In the genomic region with DNA sequence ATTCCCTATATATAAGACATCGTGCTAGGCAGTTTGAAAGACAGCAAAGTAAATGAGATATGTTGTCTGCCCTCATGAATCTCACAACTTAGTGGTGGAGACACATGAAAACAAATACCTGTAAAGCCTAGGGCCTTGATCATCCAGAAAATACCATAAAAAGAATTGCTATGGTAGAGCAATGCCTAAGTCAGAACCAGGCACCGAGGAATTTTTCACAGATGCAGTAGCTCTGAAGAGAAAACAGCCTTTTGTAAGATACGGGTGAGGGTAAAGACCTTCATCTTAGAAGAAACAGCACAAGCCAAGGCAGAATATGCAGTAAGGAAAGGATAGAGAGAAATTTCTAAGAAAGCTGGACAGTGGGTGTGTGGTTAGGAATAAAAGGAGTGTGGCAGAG, we compare ENCODE assay signal across 24 cellular contexts. TPM values are rescaled to one million over a fixed set of nuclear protein-coding genes. Genes with fewer than 3 reads are reported as not detected.
"Had no signal": no experiment of that assay in that cellular context is flagged by ENCODE, and none has a peak within 500 bp of the region (broad histone marks: within the 10 kb centered on the region; RNA-seq: fewer than 3 reads in every experiment).

No MANE protein-coding gene starts in this region.

- H3K36me3 Mint-ChIP-seq: activated naive CD8-positive, alpha-beta T cell treated with anti-CD3 and anti-CD28 coated beads for 36 hours; naive B cell had no signal

- H3K4me3 Mint-ChIP-seq: activated naive CD8-positive, alpha-beta T cell treated with anti-CD3 and anti-CD28 coated beads for 36 hours; activated T-helper 1 cell treated with anti-CD3 and anti-CD28 coated beads, Interleukin-12 subunit alpha, Interleukin-12 subunit beta, Interleukin-2, Interleukin-4 antibody, amounts not matched to agents 30 ng/mL and 10 ng/mL and 1 ng/mL, durations not matched to agents 14 hours and 24 hours and 36 hours; endodermal cell; naive B cell had no signal

- H3K4me3 ChIP-seq: body of pancreas, colonic mucosa, pancreas, SJSA1, upper lobe of left lung had no signal

- DNase-seq: activated CD4-positive, alpha-beta T cell treated with anti-CD3 and anti-CD28 coated beads, Interleukin-2, amount 50 U/mL, for 4 hours; activated naive CD4-positive, alpha-beta T cell; activated naive CD8-positive, alpha-beta T cell treated with anti-CD3 and anti-CD28 coated beads for 36 hours; activated T-cell treated with anti-CD3 and anti-CD28 coated beads for 4 hours; caudate nucleus; endodermal cell; foreskin keratinocyte; naive B cell; pancreas; stimulated activated CD4-positive, alpha-beta T cell treated with anti-CD3 and anti-CD28 coated beads, Interleukin-12 subunit alpha, Interleukin-12 subunit beta, amount 100 ng/mL, for 4 hours; stimulated activated CD4-positive, alpha-beta T cell treated with anti-CD3 and anti-CD28 coated beads, Interleukin-1b, Interleukin-23, amount 100 ng/mL, for 48 hours; stimulated activated naive CD4-positive, alpha-beta T cell treated with Interleukin-2 at 50 U/mL for 16 hours; SW 1271; upper lobe of left lung had no signal

- H3K27me3 ChIP-seq: body of pancreas, colonic mucosa, foreskin keratinocyte, pancreas, SJSA1, upper lobe of left lung had no signal

- H3K27ac Mint-ChIP-seq: activated naive CD8-positive, alpha-beta T cell treated with anti-CD3 and anti-CD28 coated beads for 36 hours; activated T-helper 1 cell treated with anti-CD3 and anti-CD28 coated beads, Interleukin-12 subunit alpha, Interleukin-12 subunit beta, Interleukin-2, Interleukin-4 antibody, amounts not matched to agents 30 ng/mL and 10 ng/mL and 1 ng/mL, durations not matched to agents 14 hours and 24 hours and 36 hours; endodermal cell; naive B cell had no signal

- ATAC-seq: foreskin keratinocyte had no signal

- H3K4me1 ChIP-seq: body of pancreas, colonic mucosa, pancreas had no signal

- H3K9me3 Mint-ChIP-seq: activated naive CD8-positive, alpha-beta T cell treated with anti-CD3 and anti-CD28 coated beads for 36 hours; activated T-helper 1 cell treated with anti-CD3 and anti-CD28 coated beads, Interleukin-12 subunit alpha, Interleukin-12 subunit beta, Interleukin-2, Interleukin-4 antibody, amounts not matched to agents 30 ng/mL and 10 ng/mL and 1 ng/mL, durations not matched to agents 14 hours and 24 hours and 36 hours; endodermal cell had no signal

- H3K9me3 ChIP-seq: body of pancreas, colonic mucosa, pancreas, SJSA1, upper lobe of left lung had no signal

- H3K27ac ChIP-seq: body of pancreas, colonic mucosa, epithelial cell of prostate, foreskin keratinocyte, pancreas, SJSA1, upper lobe of left lung had no signal

- H3K27me3 Mint-ChIP-seq: activated naive CD8-positive, alpha-beta T cell treated with anti-CD3 and anti-CD28 coated beads for 36 hours; naive B cell had no signal

- H3K36me3 ChIP-seq: colonic mucosa, pancreas, SJSA1, upper lobe of left lung had no signal

RNA-seq across cellular contexts. Expression of a gene that starts 36.1 kb away (rescaled TPM):
- total RNA-seq: activated naive CD8-positive, alpha-beta T cell treated with anti-CD3 and anti-CD28 coated beads for 36 hours; activated T-helper 1 cell treated with anti-CD3 and anti-CD28 coated beads, Interleukin-12 subunit alpha, Interleukin-12 subunit beta, Interleukin-2, Interleukin-4 antibody, amounts not matched to agents 30 ng/mL and 10 ng/mL and 1 ng/mL, durations not matched to agents 14 hours and 24 hours and 36 hours; body of pancreas; colonic mucosa; endodermal cell; fibroblast of lung; foreskin keratinocyte; lung microvascular endothelial cell; pancreas; sciatic nerve; SJSA1; T-helper 2 cell treated with Interferon-gamma antibody and Interleukin-4, amounts not matched to agents 100 ng/mL and 5 ng/mL, for 36 hours; upper lobe of left lung had no signal
- polyA plus RNA-seq: fibroblast of lung, foreskin keratinocyte, keratinocyte, pancreas had no signal
